Comparison of ENCODE assay signal across 1 cellular context in genomic region chrX:12138366-12139313, GRCh38.
A peak's percentile ranks its signal among the peaks of the same experiment; 100 is the strongest.
TF ChIP-seq lines count a peak whose summit lies in the region.

TSS of gene FRMPD4 (plus strand) at chrX:12138473. CDS start at chrX:12138972, 499 bp downstream.

TF ChIP-seq in HEK293, 187 proteins besides CTCF, POLR2A, EP300 and RAD21 (continued from another document):
- TF ChIP-seq ZNF398 (tag by site-specific recombination; IDR thresholded peaks at IDR 0.05) (peak; percentile 67; the same call in 1 of the 2 replicates), KLF7 (tag by site-specific recombination; IDR thresholded peaks at IDR 0.05; ENCODE audit: borderline replicate concordance) (no peak), ZNF600 (tag by site-specific recombination; IDR thresholded peaks at IDR 0.05) (peak; percentile 17; the same call in 1 of the 2 replicates), ZNF26 (tag by site-specific recombination; IDR thresholded peaks at IDR 0.05) (no peak), ZNF311 (tag by site-specific recombination; IDR thresholded peaks at IDR 0.05; ENCODE audit: borderline replicate concordance) (no peak), ZBTB8A (tag by site-specific recombination; IDR thresholded peaks at IDR 0.05) (peak; percentile 78; the same call in 1 of the 2 replicates), EGR2 (tag by site-specific recombination; IDR thresholded peaks at IDR 0.05; ENCODE audit: low read depth) (peak; percentile 11; the same call in 1 of the 2 replicates), KLF8 (tag by site-specific recombination; IDR thresholded peaks at IDR 0.05) (0 out of 2 replicates have a peak, but pooled peaks have one; percentile 29), ZBTB48 (tag by site-specific recombination; IDR thresholded peaks at IDR 0.05) (no peak; the same call in none of the 2 replicates), ZNF2 (tag by site-specific recombination; IDR thresholded peaks at IDR 0.05) (peak; percentile 31; the same call in 1 of the 2 replicates), ZSCAN16 (tag by site-specific recombination; IDR thresholded peaks at IDR 0.05) (no peak), HOXA7 (CRISPR knock-in tag; IDR thresholded peaks at IDR 0.05; ENCODE audit: borderline replicate concordance) (no peak), PBX3 (CRISPR knock-in tag; IDR thresholded peaks at IDR 0.05) (0 out of 2 replicates have a peak, but pooled peaks have one; percentile 28), ZNF114 (tag by site-specific recombination; IDR thresholded peaks at IDR 0.05) (no peak), ZNF654 (tag by site-specific recombination; IDR thresholded peaks at IDR 0.05; ENCODE audit: low read depth) (peak; percentile 28), IKZF3 (tag by site-specific recombination; IDR thresholded peaks at IDR 0.05) (peak; percentile 83), ZEB2 (tag by site-specific recombination; IDR thresholded peaks at IDR 0.05) (no peak), ZNF560 (tag by site-specific recombination; IDR thresholded peaks at IDR 0.05; ENCODE audit: borderline replicate concordance) (no peak), ZSCAN30 (tag by site-specific recombination; IDR thresholded peaks at IDR 0.05) (peak; percentile 60), ZNF335 (tag by site-specific recombination; conservative IDR thresholded peaks at IDR 0.05) (peak; percentile 89), PRDM6 (tag by site-specific recombination; IDR thresholded peaks at IDR 0.05) (0 out of 2 replicates have a peak, but pooled peaks have one; percentile 7), ZNF341 (tag by site-specific recombination; IDR thresholded peaks at IDR 0.05; ENCODE audit: low read depth) (peak; percentile 60), GLIS2 (tag by site-specific recombination; IDR thresholded peaks at IDR 0.05) (peak; percentile 56), ZNF558 (tag by site-specific recombination; IDR thresholded peaks at IDR 0.05) (no peak), KLF9 (tag by site-specific recombination; IDR thresholded peaks at IDR 0.05; ENCODE audit: low read depth) (peak; percentile 58; the same call in 1 of the 2 replicates), ZFP37 (tag by site-specific recombination; IDR thresholded peaks at IDR 0.05) (0 out of 2 replicates have a peak, but pooled peaks have one; percentile 49), ZFHX2 (tag by site-specific recombination; conservative IDR thresholded peaks at IDR 0.05) (peak; percentile 62), ZBTB26 (tag by site-specific recombination; optimal IDR thresholded peaks at IDR 0.05) (peak; percentile 90), ZNF768 (tag by site-specific recombination; IDR thresholded peaks at IDR 0.05) (no peak), MZF1 (tag by site-specific recombination; IDR thresholded peaks at IDR 0.05; ENCODE audit: borderline replicate concordance) (peak; percentile 75; the same call in 1 of the 2 replicates), ZBTB6 (tag by site-specific recombination; IDR thresholded peaks at IDR 0.05) (0 out of 2 replicates have a peak, but pooled peaks have one; percentile 43), ZNF121 (tag by site-specific recombination; IDR thresholded peaks at IDR 0.05) (peak; percentile 26; the same call in 1 of the 2 replicates), HIC1 (tag by site-specific recombination; IDR thresholded peaks at IDR 0.05) (no peak), ZNF133 (tag by site-specific recombination; IDR thresholded peaks at IDR 0.05) (no peak), ZBTB20 (tag by site-specific recombination; IDR thresholded peaks at IDR 0.05) (peak; percentile 49; the same call in 1 of the 2 replicates), ZNF561 (tag by site-specific recombination; IDR thresholded peaks at IDR 0.05; ENCODE audit: borderline replicate concordance) (0 out of 2 replicates have a peak, but pooled peaks have one; percentile 48), ZNF580 (tag by site-specific recombination; IDR thresholded peaks at IDR 0.05) (no peak), ZBTB17 (tag by site-specific recombination; IDR thresholded peaks at IDR 0.05) (0 out of 2 replicates have a peak, but pooled peaks have one; percentile 40), ZXDB (tag by site-specific recombination; IDR thresholded peaks at IDR 0.05) (0 out of 2 replicates have a peak, but pooled peaks have one; percentile 35), KLF1 (tag by site-specific recombination; IDR thresholded peaks at IDR 0.05) (0 out of 2 replicates have a peak, but pooled peaks have one; percentile 24), ZIC2 (tag by site-specific recombination; IDR thresholded peaks at IDR 0.05) (peak; percentile 49; the same call in 1 of the 2 replicates), ZSCAN23 (tag by site-specific recombination; IDR thresholded peaks at IDR 0.05) (no peak), OSR2 (tag by site-specific recombination; IDR thresholded peaks at IDR 0.05) (no peak), ZSCAN4 (tag by site-specific recombination; IDR thresholded peaks at IDR 0.05) (no peak), ZNF391 (tag by site-specific recombination; IDR thresholded peaks at IDR 0.05; ENCODE audit: borderline replicate concordance, low read depth) (peak; percentile 17; the same call in 1 of the 2 replicates)
